Comparison of ENCODE assay signal across 31 cellular contexts in genomic region chr10:18861382-18861781, GRCh38.
"Had no signal": no experiment of that assay in that cellular context is flagged by ENCODE, and none has a peak within 500 bp of the region (broad histone marks: within the 10 kb centered on the region; RNA-seq: fewer than 3 reads in every experiment).

No MANE protein-coding gene starts in this region.

- ATAC-seq: activated CD4-positive, alpha-beta T cell treated with anti-CD3 and anti-CD28 coated beads for 36 hours; activated CD8-positive, alpha-beta memory T cell treated with anti-CD3 and anti-CD28 coated beads, Interleukin-2, amount 10 ng/mL, durations not matched to agents 7 days and 5 days; activated CD8-positive, alpha-beta T cell treated with anti-CD3 and anti-CD28 coated beads, Interleukin-2, amount 10 ng/mL, durations not matched to agents 7 days and 5 days; activated naive CD4-positive, alpha-beta T cell treated with anti-CD3 and anti-CD28 coated beads, Interleukin-2, amount 50 U/mL, for 72 hours; gastroesophageal sphincter; heart right ventricle had no signal

- DNase-seq: activated CD4-positive, alpha-beta memory T cell treated with anti-CD3 and anti-CD28 coated beads for 36 hours; activated CD4-positive, alpha-beta T cell treated with anti-CD3 and anti-CD28 coated beads for 36 hours; activated CD4-positive, alpha-beta T cell treated with anti-CD3 and anti-CD28 coated beads, Interleukin-2, amount 10 ng/mL, durations not matched to agents 24 days and 14 days; activated CD4-positive, CD25-positive, alpha-beta regulatory T cell; activated CD4-positive, CD25-positive, alpha-beta regulatory T cell treated with anti-CD3 and anti-CD28 coated beads, Interleukin-2, amount 50 U/mL, for 72 hours; activated CD8-positive, alpha-beta memory T cell treated with anti-CD3 and anti-CD28 coated beads, Interleukin-2, amount 10 ng/mL, durations not matched to agents 7 days and 5 days; activated CD8-positive, alpha-beta memory T cell treated with anti-CD3 and anti-CD28 coated beads, Interleukin-2, amount 50 U/mL, for 4 hours; activated CD8-positive, alpha-beta T cell treated with anti-CD3 and anti-CD28 coated beads, Interleukin-2, amount 10 ng/mL, durations not matched to agents 7 days and 5 days; activated effector memory CD4-positive, alpha-beta T cell treated with anti-CD3 and anti-CD28 coated beads, Interleukin-2, amount 50 U/mL, for 16 hours; activated naive CD4-positive, alpha-beta T cell; activated naive CD4-positive, alpha-beta T cell treated with anti-CD3 and anti-CD28 coated beads, Interleukin-2, amount 10 ng/mL, durations not matched to agents 7 days and 5 days; activated naive CD8-positive, alpha-beta T cell treated with anti-CD3 and anti-CD28 coated beads, Interleukin-2, amount 10 ng/mL, durations not matched to agents 7 days and 5 days; activated T-cell treated with anti-CD3 and anti-CD28 coated beads, Interleukin-2, amount 50 U/mL, for 1 hour; activated T-cell treated with anti-CD3 and anti-CD28 coated beads, Interleukin-2, amount 50 U/mL, for 48 hours; central memory CD4-positive, alpha-beta T cell; cerebellar nuclear complex; dorsolateral prefrontal cortex; effector CD8-positive, alpha-beta T cell; esophagus squamous epithelium; foreskin melanocyte; heart right ventricle; T-helper 2 cell had no signal

- H3K27ac ChIP-seq: ascending aorta, breast epithelium, cardiac muscle cell, coronary artery, dorsolateral prefrontal cortex, epithelial cell of prostate, esophagus squamous epithelium, gastroesophageal sphincter, heart right ventricle had no signal

- H3K36me3 ChIP-seq: ascending aorta, breast epithelium, cardiac muscle cell, esophagus squamous epithelium, gastroesophageal sphincter, heart right ventricle had no signal

- H3K4me1 ChIP-seq: ascending aorta, breast epithelium, esophagus squamous epithelium, gastroesophageal sphincter, heart right ventricle had no signal

- H3K9me3 ChIP-seq: ascending aorta, breast epithelium, esophagus squamous epithelium, gastroesophageal sphincter had no signal

- FAIRE-seq: endometrium, endothelial cell of umbilical vein had no signal

- H3K4me3 ChIP-seq: ascending aorta, breast epithelium, cardiac muscle cell, coronary artery, dorsolateral prefrontal cortex, esophagus squamous epithelium, gastroesophageal sphincter, heart right ventricle had no signal

- H3K27me3 ChIP-seq: ascending aorta, breast epithelium, cardiac muscle cell, esophagus squamous epithelium, gastroesophageal sphincter, heart right ventricle had no signal
